ENCODE assay signal across 8 cellular contexts in the genomic region with DNA sequence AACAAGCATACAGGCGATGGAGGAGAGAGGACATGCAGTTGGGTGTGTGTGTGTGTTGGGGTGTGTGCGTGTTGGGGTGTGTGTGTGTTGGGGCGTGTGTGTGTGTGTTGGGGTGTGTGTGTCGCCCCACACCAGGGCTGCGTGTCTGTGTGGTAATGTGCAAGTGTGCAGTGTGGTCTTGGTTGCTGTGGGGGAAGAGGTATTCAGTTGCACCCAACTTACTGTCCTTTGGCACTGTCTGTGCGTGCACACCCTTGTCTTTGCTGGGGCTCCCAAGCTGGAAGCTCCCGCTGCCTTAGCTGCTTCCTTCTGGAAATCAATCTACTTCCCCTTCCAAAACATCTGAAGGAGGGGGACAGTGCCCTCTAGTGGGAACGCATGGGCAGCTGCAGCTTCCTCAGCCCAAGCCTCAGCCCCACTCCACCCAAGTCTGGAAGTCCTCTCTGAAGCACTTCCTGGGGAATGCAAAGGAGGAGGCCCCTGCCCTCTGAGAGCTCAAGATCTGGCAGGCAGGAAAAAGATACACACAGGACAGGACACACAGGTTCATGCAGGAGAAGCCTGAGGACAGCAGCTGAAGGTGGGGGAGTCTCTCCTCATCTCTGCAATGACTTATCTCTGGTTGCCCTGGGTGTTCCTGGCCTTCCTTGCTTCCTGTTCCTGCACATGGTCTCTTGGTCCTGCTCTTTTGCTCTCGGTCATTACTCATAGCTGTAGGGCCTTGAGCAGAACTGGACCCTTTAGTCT. TPM values are rescaled to one million over a fixed set of nuclear protein-coding genes. Genes with fewer than 3 reads are reported as not detected.
DNase-seq lines count a peak whose midpoint lies in the region; ATAC-seq and TF ChIP-seq lines count a peak whose summit lies in the region.

No MANE protein-coding gene starts in this region.

- H2AFZ ChIP-seq in Karpas-422 (ENCODE audit: low read length): peak overlapping the region; percentile 41

- no peaks in the 10 kb centered on the region; the same call in 1 of the 2 replicates for H3K79me2 ChIP-seq in Karpas-422 (ENCODE audit: low read length)

- H3K36me3 ChIP-seq in Karpas-422 (ENCODE audit: insufficient read depth, low read length): peaks cover 8% of the 10 kb centered on the region; the same call in 1 of the 2 replicates
- no peaks in the 10 kb centered on the region for H3K36me3 ChIP-seq in gastroesophageal sphincter

- no peak overlapping the region for H3K27ac ChIP-seq in Karpas-422 (ENCODE audit: low read length)
- no peak overlapping the region for H3K27ac ChIP-seq in gastroesophageal sphincter

- no peaks in the 10 kb centered on the region for H3K27me3 Mint-ChIP-seq in activated T-helper 2 cell treated with anti-CD3 and anti-CD28 coated beads, Interferon-gamma antibody, Interleukin-2, Interleukin-4, amounts not matched to agents 10 μg/mL and 5 μg/mL and 100 μg/mL, durations not matched to agents 14 hours and 24 hours and 36 hours (ENCODE audit: low read depth)
- no peaks in the 10 kb centered on the region for H3K27me3 Mint-ChIP-seq in osteocyte (ENCODE audit: unreplicated experiment)
- H3K27me3 Mint-ChIP-seq in type B pancreatic cell: peaks cover 5% of the 10 kb centered on the region

- H3K27me3 ChIP-seq in Karpas-422 (ENCODE audit: low read length): no peaks in the 10 kb centered on the region
- no peaks in the 10 kb centered on the region for H3K27me3 ChIP-seq in gastroesophageal sphincter

- no peaks in the 10 kb centered on the region for H3K9me3 Mint-ChIP-seq in activated T-helper 2 cell treated with anti-CD3 and anti-CD28 coated beads, Interferon-gamma antibody, Interleukin-2, Interleukin-4, amounts not matched to agents 10 μg/mL and 5 μg/mL and 100 μg/mL, durations not matched to agents 14 hours and 24 hours and 36 hours
- H3K9me3 Mint-ChIP-seq in osteocyte (ENCODE audit: unreplicated experiment): no peaks in the 10 kb centered on the region
- H3K9me3 Mint-ChIP-seq in type B pancreatic cell: no peaks in the 10 kb centered on the region

- no peak overlapping the region for H3K27ac Mint-ChIP-seq in activated T-helper 2 cell treated with anti-CD3 and anti-CD28 coated beads, Interferon-gamma antibody, Interleukin-2, Interleukin-4, amounts not matched to agents 10 μg/mL and 5 μg/mL and 100 μg/mL, durations not matched to agents 14 hours and 24 hours and 36 hours
- peak overlapping the region; percentile 40 for H3K27ac Mint-ChIP-seq in osteocyte (ENCODE audit: unreplicated experiment)
- H3K27ac Mint-ChIP-seq in type B pancreatic cell: peak overlapping the region; percentile 42

- H4K20me1 ChIP-seq in Karpas-422 (ENCODE audit: insufficient read depth, low read depth, low read length): no peaks in the 10 kb centered on the region

- peak; percentile 90 to 96 (median 94) for TF ChIP-seq CTCF in gastroesophageal sphincter (IDR thresholded peaks at IDR 0.05)
- peak; percentile 95 for TF ChIP-seq CTCF in osteocyte (IDR thresholded peaks at IDR 0.05)
- peak; percentile 95 for TF ChIP-seq CTCF in type B pancreatic cell (conservative IDR thresholded peaks at IDR 0.05)

- no peak for TF ChIP-seq EP300 in gastroesophageal sphincter (IDR thresholded peaks at IDR 0.05)

- H3K4me2 ChIP-seq in Karpas-422 (ENCODE audit: low read depth, low read length, poor library complexity, severe bottlenecking): peak overlapping the region; percentile 15

- H3K9ac ChIP-seq in Karpas-422 (ENCODE audit: low read length): peak overlapping the region; percentile 34

- no peak for TF ChIP-seq POLR2A in gastroesophageal sphincter (IDR thresholded peaks at IDR 0.05)

- H3K4me1 Mint-ChIP-seq in activated T-helper 2 cell treated with anti-CD3 and anti-CD28 coated beads, Interferon-gamma antibody, Interleukin-2, Interleukin-4, amounts not matched to agents 10 μg/mL and 5 μg/mL and 100 μg/mL, durations not matched to agents 14 hours and 24 hours and 36 hours (ENCODE audit: low read depth): peaks cover 6% of the 10 kb centered on the region
- H3K4me1 Mint-ChIP-seq in osteocyte (ENCODE audit: unreplicated experiment) (peaks cover 13% of the 10 kb centered on the region), type B pancreatic cell (ENCODE audit: unreplicated experiment) (peaks cover 29% of the 10 kb centered on the region)

- no peak overlapping the region for H3K4me3 Mint-ChIP-seq in activated T-helper 2 cell treated with anti-CD3 and anti-CD28 coated beads, Interferon-gamma antibody, Interleukin-2, Interleukin-4, amounts not matched to agents 10 μg/mL and 5 μg/mL and 100 μg/mL, durations not matched to agents 14 hours and 24 hours and 36 hours (ENCODE audit: low read depth)
- H3K4me3 Mint-ChIP-seq in osteocyte (ENCODE audit: unreplicated experiment) (no peak overlapping the region), type B pancreatic cell (peak overlapping the region; percentile 60)

- H3K4me3 ChIP-seq in Karpas-422 (ENCODE audit: low read length) (no peak overlapping the region; the same call in 1 of the 2 replicates), gastroesophageal sphincter (no peak overlapping the region)

- H3K4me1 ChIP-seq in Karpas-422 (ENCODE audit: low read length) (peaks cover 55% of the 10 kb centered on the region), gastroesophageal sphincter (peaks cover 0 to 30% (median 0%) of the 10 kb centered on the region in 3 donors)

- intact Hi-C loops in activated T-helper 2 cell treated with anti-CD3 and anti-CD28 coated beads, Interferon-gamma antibody, Interleukin-2, Interleukin-4, amounts not matched to agents 10 μg/mL and 5 μg/mL and 100 μg/mL, durations not matched to agents 14 hours and 24 hours and 36 hours (cut with micrococcal nuclease): loop anchor here (1.0 kb wide), 2 partner anchors 31 to 103 kb away; no protein-coding TSS in a partner anchor

- peak; percentile 69 for DNase-seq in DMS153 treated with DMSO at 0.1 percent for 48 hours (lab: John Stamatoyannopoulos, UW; ENCODE audit: unreplicated experiment)
- peak; percentile 89 for DNase-seq in Karpas-422
- peak; percentile 84 for DNase-seq in RKO (ENCODE audit: low spot score)
- DNase-seq in activated T-helper 2 cell treated with anti-CD3 and anti-CD28 coated beads, Interferon-gamma antibody, Interleukin-2, Interleukin-4, amounts not matched to agents 10 μg/mL and 5 μg/mL and 100 μg/mL, durations not matched to agents 14 hours and 24 hours and 36 hours (ENCODE audit: low spot score): peak; percentile 51
- DNase-seq in osteocyte (ENCODE audit: extremely low spot score, unreplicated experiment): peak; percentile 94
- DNase-seq in type B pancreatic cell (ENCODE audit: extremely low spot score, unreplicated experiment): peak; percentile 86

- peak; percentile 73 for ATAC-seq in gastroesophageal sphincter
- no peak for ATAC-seq in HG03095 (IDR thresholded peaks at IDR 0.05; ENCODE audit: unreplicated experiment)

- H3K9me2 ChIP-seq in Karpas-422 (replicated peaks; ENCODE audit: insufficient read depth, low read length): no peaks in the 10 kb centered on the region

- H3K9me3 ChIP-seq in Karpas-422 (ENCODE audit: low read length) (no peaks in the 10 kb centered on the region), gastroesophageal sphincter (no peaks in the 10 kb centered on the region)

- 40 to 53% methylated on average over 6 to 8 of the region's 9 CpGs for WGBS in gastroesophageal sphincter (ENCODE audit: low coverage in 1 of 2), 2 donors

- H3K36me3 Mint-ChIP-seq in activated T-helper 2 cell treated with anti-CD3 and anti-CD28 coated beads, Interferon-gamma antibody, Interleukin-2, Interleukin-4, amounts not matched to agents 10 μg/mL and 5 μg/mL and 100 μg/mL, durations not matched to agents 14 hours and 24 hours and 36 hours (ENCODE audit: low read depth): no peaks in the 10 kb centered on the region
- H3K36me3 Mint-ChIP-seq in osteocyte (ENCODE audit: unreplicated experiment) (no peaks in the 10 kb centered on the region), type B pancreatic cell (no peaks in the 10 kb centered on the region)

RNA-seq across cellular contexts. Expression of a gene that starts 13.1 kb away (rescaled TPM):
- 17.9 and 26.7 TPM in 2 replicates for total RNA-seq in Karpas-422 (2014; rRNA removed; shearing (Covaris generic); ENCODE audit: low replicate concordance)
- total RNA-seq in activated T-helper 2 cell treated with anti-CD3 and anti-CD28 coated beads, Interferon-gamma antibody, Interleukin-2, Interleukin-4, amounts not matched to agents 10 μg/mL and 5 μg/mL and 100 μg/mL, durations not matched to agents 14 hours and 24 hours and 36 hours: 20.4 and 20.7 TPM in 2 replicates
- total RNA-seq in gastroesophageal sphincter (1 to 10 TPM in 3 of 4 donors, under 1 TPM in 1; 0.82 to 4.9 (median 3.1) TPM), osteocyte (2.1 and 3.0 TPM in 2 replicates), type B pancreatic cell (ENCODE audit: low replicate concordance) (5.5 and 18.1 TPM in 2 replicates)

RNA-seq across cellular contexts. Expression of a gene that starts 14.7 kb away (rescaled TPM):
- total RNA-seq in Karpas-422 (2014; rRNA removed; shearing (Covaris generic); ENCODE audit: low replicate concordance): 124 and 168 TPM in 2 replicates
- total RNA-seq in activated T-helper 2 cell treated with anti-CD3 and anti-CD28 coated beads, Interferon-gamma antibody, Interleukin-2, Interleukin-4, amounts not matched to agents 10 μg/mL and 5 μg/mL and 100 μg/mL, durations not matched to agents 14 hours and 24 hours and 36 hours: 71.5 and 76.8 TPM in 2 replicates
- total RNA-seq in gastroesophageal sphincter: 10 to 100 TPM; 26.6 to 52.8 (median 44.2) TPM
- total RNA-seq in osteocyte: 61.4 and 66.7 TPM in 2 replicates
- total RNA-seq in type B pancreatic cell (ENCODE audit: low replicate concordance): 55.0 and 100 TPM in 2 replicates

RNA-seq across cellular contexts. Expression of a gene that starts 33.3 kb away (rescaled TPM):
- 1.0 and 1.1 TPM in 2 replicates for total RNA-seq in Karpas-422 (2014; rRNA removed; shearing (Covaris generic); ENCODE audit: low replicate concordance)
- total RNA-seq in activated T-helper 2 cell treated with anti-CD3 and anti-CD28 coated beads, Interferon-gamma antibody, Interleukin-2, Interleukin-4, amounts not matched to agents 10 μg/mL and 5 μg/mL and 100 μg/mL, durations not matched to agents 14 hours and 24 hours and 36 hours: 0.76 and 0.87 TPM in 2 replicates
- 10 to 100 TPM in 1 of 4 donors, 1 to 10 TPM in 1, under 1 TPM in 2; 0.08 to 49.5 (median 1.3) TPM for total RNA-seq in gastroesophageal sphincter
- total RNA-seq in osteocyte: 0.43 TPM in 1 of 2 replicates, not detected in the other
- 9.0 and 12.5 TPM in 2 replicates for total RNA-seq in type B pancreatic cell (ENCODE audit: low replicate concordance)

RNA-seq across cellular contexts. Expression of a gene that starts 41.5 kb away (rescaled TPM):
- total RNA-seq in Karpas-422 (2014; rRNA removed; shearing (Covaris generic); ENCODE audit: low replicate concordance): 59.9 and 99.8 TPM in 2 replicates
- total RNA-seq in activated T-helper 2 cell treated with anti-CD3 and anti-CD28 coated beads, Interferon-gamma antibody, Interleukin-2, Interleukin-4, amounts not matched to agents 10 μg/mL and 5 μg/mL and 100 μg/mL, durations not matched to agents 14 hours and 24 hours and 36 hours: 38.1 and 43.5 TPM in 2 replicates
- total RNA-seq in gastroesophageal sphincter (100 to 1,000 TPM in 1 of 4 donors, 10 to 100 TPM in 3; 66.1 to 111 (median 81.0) TPM), osteocyte (41.5 and 54.9 TPM in 2 replicates), type B pancreatic cell (ENCODE audit: low replicate concordance) (42.6 and 55.2 TPM in 2 replicates)

RNA-seq across cellular contexts. Expression of a gene that starts 45.2 kb away (rescaled TPM):
- total RNA-seq in Karpas-422 (2014; rRNA removed; shearing (Covaris generic); ENCODE audit: low replicate concordance): 44.0 and 78.6 TPM in 2 replicates
- 77.8 and 82.8 TPM in 2 replicates for total RNA-seq in activated T-helper 2 cell treated with anti-CD3 and anti-CD28 coated beads, Interferon-gamma antibody, Interleukin-2, Interleukin-4, amounts not matched to agents 10 μg/mL and 5 μg/mL and 100 μg/mL, durations not matched to agents 14 hours and 24 hours and 36 hours
- total RNA-seq in gastroesophageal sphincter (10 to 100 TPM; 10.5 to 23.7 (median 13.1) TPM), osteocyte (25.9 and 28.3 TPM in 2 replicates), type B pancreatic cell (ENCODE audit: low replicate concordance) (32.4 and 70.6 TPM in 2 replicates)
